ENCODE assay signal across 8 cellular contexts in genomic region chr5:96703384-96703910, GRCh38. TPM values are rescaled to one million over a fixed set of nuclear protein-coding genes. Genes with fewer than 3 reads are reported as not detected.
DNase-seq lines count a peak whose midpoint lies in the region; ATAC-seq lines count a peak whose summit lies in the region.

No MANE protein-coding gene starts in this region.

- H3K4me2 ChIP-seq in BLaER1 treated with 17β-estradiol and CSF1 and Interleukin-3, amounts not matched to agents 10 nM and 100 nM: peak overlapping the region in 7 of 11 experiments; percentile 67 to 89 (median 78); a peak in 12 of 22 replicates

- H3K9me3 ChIP-seq in BLaER1 treated with 17β-estradiol and CSF1 and Interleukin-3, amounts not matched to agents 10 nM and 100 nM (replicated peaks in 1 of 11): no peaks in the 10 kb centered on the region

- H3K27me3 Mint-ChIP-seq in activated T-helper 17 cell treated with anti-CD3 and anti-CD28 coated beads, Interleukin-2, amount 50 U/mL, for 72 hours: no peaks in the 10 kb centered on the region
- H3K27me3 Mint-ChIP-seq in immature natural killer cell (ENCODE audit: low read depth in 3 of 3): peaks cover 2 to 3% (median 2%) of the 10 kb centered on the region in 3 donors
- no peaks in the 10 kb centered on the region for H3K27me3 Mint-ChIP-seq in stimulated activated naive B cell treated with anti-CD40 and anti-IgM and Interleukin-4, amounts not matched to agents 10 μg/mL and 1 μg/mL and 100 μg/mL, for 72 hours

- peaks cover 19 to 99% (median 42%) of the 10 kb centered on the region in 11 experiments; a peak in 21 of 22 replicates for H4K20me1 ChIP-seq in BLaER1 treated with 17β-estradiol and CSF1 and Interleukin-3, amounts not matched to agents 10 nM and 100 nM

- ATAC-seq in GM19043 (IDR thresholded peaks at IDR 0.05; ENCODE audit: low read depth, unreplicated experiment) (peak; percentile 76), HG03159 (IDR thresholded peaks at IDR 0.05; ENCODE audit: unreplicated experiment) (peak; percentile 93)
- ATAC-seq in activated T-helper 17 cell treated with anti-CD3 and anti-CD28 coated beads, Interleukin-2, amount 50 U/mL, for 72 hours (replicated peaks): peak; percentile 82
- ATAC-seq in stimulated activated naive B cell treated with anti-CD40 and anti-IgM and Interleukin-4, amounts not matched to agents 10 μg/mL and 1 μg/mL and 100 μg/mL, for 72 hours (replicated peaks): peak; percentile 84 to 85

- no peaks in the 10 kb centered on the region for H3K9me3 Mint-ChIP-seq in activated T-helper 17 cell treated with anti-CD3 and anti-CD28 coated beads, Interleukin-2, amount 50 U/mL, for 72 hours
- no peaks in the 10 kb centered on the region for H3K9me3 Mint-ChIP-seq in immature natural killer cell
- H3K9me3 Mint-ChIP-seq in stimulated activated naive B cell treated with anti-CD40 and anti-IgM and Interleukin-4, amounts not matched to agents 10 μg/mL and 1 μg/mL and 100 μg/mL, for 72 hours: no peaks in the 10 kb centered on the region

- peak overlapping the region; percentile 99 for H3K4me3 Mint-ChIP-seq in activated T-helper 17 cell treated with anti-CD3 and anti-CD28 coated beads, Interleukin-2, amount 50 U/mL, for 72 hours
- peak overlapping the region; percentile 87 to 95 (median 87) for H3K4me3 Mint-ChIP-seq in immature natural killer cell
- H3K4me3 Mint-ChIP-seq in stimulated activated naive B cell treated with anti-CD40 and anti-IgM and Interleukin-4, amounts not matched to agents 10 μg/mL and 1 μg/mL and 100 μg/mL, for 72 hours: peak overlapping the region; percentile 90 to 94

- H3K36me3 Mint-ChIP-seq in activated T-helper 17 cell treated with anti-CD3 and anti-CD28 coated beads, Interleukin-2, amount 50 U/mL, for 72 hours (ENCODE audit: low read depth): peaks cover 33% of the 10 kb centered on the region
- peaks cover 0 to 4% (median under 1%) of the 10 kb centered on the region in 3 donors for H3K36me3 Mint-ChIP-seq in immature natural killer cell
- peaks cover 0 to 3% of the 10 kb centered on the region in 2 donors for H3K36me3 Mint-ChIP-seq in stimulated activated naive B cell treated with anti-CD40 and anti-IgM and Interleukin-4, amounts not matched to agents 10 μg/mL and 1 μg/mL and 100 μg/mL, for 72 hours

- DNase-seq in immature natural killer cell (no peak), cerebellar cortex (ENCODE audit: low spot score) (no peak), NCI-H82 treated with DMSO at 0.1 percent for 48 hours (lab: John Stamatoyannopoulos, UW; ENCODE audit: unreplicated experiment) (no peak)
- DNase-seq in stimulated activated naive B cell treated with anti-CD40 and anti-IgM and Interleukin-4, amounts not matched to agents 10 μg/mL and 1 μg/mL and 100 μg/mL, for 72 hours: no peak

- H3K36me3 ChIP-seq in BLaER1 treated with 17β-estradiol and CSF1 and Interleukin-3, amounts not matched to agents 10 nM and 100 nM: peaks cover 0 to 28% (median 16%) of the 10 kb centered on the region in 11 experiments; a peak in 10 of 22 replicates

- peaks cover 20 to 39% (median 35%) of the 10 kb centered on the region in 11 experiments for H3K27me3 ChIP-seq in BLaER1 treated with 17β-estradiol and CSF1 and Interleukin-3, amounts not matched to agents 10 nM and 100 nM

- no peak overlapping the region for H3K9ac ChIP-seq in BLaER1 treated with 17β-estradiol and CSF1 and Interleukin-3, amounts not matched to agents 10 nM and 100 nM

- peaks cover 7 to 35% (median 10%) of the 10 kb centered on the region in 10 experiments; a peak in 16 of 20 replicates for H3K4me1 ChIP-seq in BLaER1 treated with 17β-estradiol and CSF1 and Interleukin-3, amounts not matched to agents 10 nM and 100 nM

- no peak overlapping the region for H3K27ac ChIP-seq in BLaER1 treated with 17β-estradiol and CSF1 and Interleukin-3, amounts not matched to agents 10 nM and 100 nM

- peak overlapping the region in 4 of 10 experiments; percentile 48 to 61 (median 54); a peak in 8 of 20 replicates for H3K4me3 ChIP-seq in BLaER1 treated with 17β-estradiol and CSF1 and Interleukin-3, amounts not matched to agents 10 nM and 100 nM

- peaks cover 41% of the 10 kb centered on the region for H3K4me1 Mint-ChIP-seq in activated T-helper 17 cell treated with anti-CD3 and anti-CD28 coated beads, Interleukin-2, amount 50 U/mL, for 72 hours
- H3K4me1 Mint-ChIP-seq in immature natural killer cell: peaks cover 52 to 75% of the 10 kb centered on the region in 2 donors
- peaks cover 15 to 37% of the 10 kb centered on the region in 2 donors for H3K4me1 Mint-ChIP-seq in stimulated activated naive B cell treated with anti-CD40 and anti-IgM and Interleukin-4, amounts not matched to agents 10 μg/mL and 1 μg/mL and 100 μg/mL, for 72 hours

- peak overlapping the region; percentile 99 for H3K27ac Mint-ChIP-seq in activated T-helper 17 cell treated with anti-CD3 and anti-CD28 coated beads, Interleukin-2, amount 50 U/mL, for 72 hours
- peak overlapping the region; percentile 89 to 99 (median 94) for H3K27ac Mint-ChIP-seq in immature natural killer cell
- peak overlapping the region; percentile 95 for H3K27ac Mint-ChIP-seq in stimulated activated naive B cell treated with anti-CD40 and anti-IgM and Interleukin-4, amounts not matched to agents 10 μg/mL and 1 μg/mL and 100 μg/mL, for 72 hours

RNA-seq across cellular contexts. Expression of gene CAST, which starts 41.3 kb away (rescaled TPM):
- total RNA-seq in activated T-helper 17 cell treated with anti-CD3 and anti-CD28 coated beads, Interleukin-2, amount 50 U/mL, for 72 hours: 100 to 1,000 TPM; 165 to 229 TPM
- polyA plus RNA-seq in immature natural killer cell: 100 to 1,000 TPM in 1 of 3 donors, 10 to 100 TPM in 2; 24.0 to 133 (median 59.9) TPM
